Comparison of ENCODE assay signal across 13 cellular contexts in genomic region chr13:93224545-93224944, GRCh38. TPM values are rescaled to one million over a fixed set of nuclear protein-coding genes. Genes with fewer than 3 reads are reported as not detected.
DNase-seq lines count a peak whose midpoint lies in the region; ATAC-seq and TF ChIP-seq lines count a peak whose summit lies in the region.
"Had no signal": no experiment of that assay in that cellular context is flagged by ENCODE, and none has a peak within 500 bp of the region (broad histone marks: within the 10 kb centered on the region; RNA-seq: fewer than 3 reads in every experiment).

No MANE protein-coding gene starts in this region.

- no CpG with 5 or more reads among the region's 1 CpG for WGBS in H9 (ENCODE audit: extremely low coverage, insufficient read length, low lambda C conversion rate)
- WGBS in smooth muscle cell (ENCODE audit: low lambda C conversion rate) = 40% methylated on average over 1 of the region's 1 CpG

- H3K4me3 ChIP-seq in smooth muscle cell (no peak overlapping the region), MG63 (no peak overlapping the region)

- H3T11ph ChIP-seq in H9 (ENCODE audit: low read length) = no peak overlapping the region

- H3K27me3 ChIP-seq in H9 (ENCODE audit: insufficient read depth, low read length) = no peaks in the 10 kb centered on the region
- H3K27me3 ChIP-seq in smooth muscle cell (ENCODE audit: low read depth) = no peaks in the 10 kb centered on the region
- H3K27me3 ChIP-seq in MG63 = no peaks in the 10 kb centered on the region

- H3K56ac ChIP-seq in H9 (ENCODE audit: insufficient read length, low read depth, low read length) = no peak overlapping the region

- H4K8ac ChIP-seq in H9 (replicated peaks; ENCODE audit: insufficient read length, low read depth, low read length) = no peak overlapping the region

- peak overlapping the region in 1 of 2 experiments; percentile 35; a peak in 3 of 5 replicates for H3K4me3 Mint-ChIP-seq in H9
- H3K4me3 Mint-ChIP-seq in stimulated activated naive B cell treated with anti-CD40 and anti-IgM and Interleukin-4, amounts not matched to agents 10 μg/mL and 1 μg/mL and 100 μg/mL, for 72 hours = no peak overlapping the region

- TF ChIP-seq CTCF in H9 (conservative IDR thresholded peaks at IDR 0.05) = no peak
- no peak for TF ChIP-seq CTCF in smooth muscle cell (IDR thresholded peaks at IDR 0.05; ENCODE audit: borderline replicate concordance, insufficient read depth, poor library complexity, severe bottlenecking)

- H3K79me2 ChIP-seq in H9 (ENCODE audit: insufficient read depth, low read length) = no peaks in the 10 kb centered on the region; the same call in 1 of the 2 replicates
- H3K79me2 ChIP-seq in smooth muscle cell (ENCODE audit: low read depth) = peaks cover 11% of the 10 kb centered on the region

- no peak for ATAC-seq in GM19035 (IDR thresholded peaks at IDR 0.05; ENCODE audit: unreplicated experiment)
- no peak for ATAC-seq in stimulated activated naive B cell treated with anti-CD40 and anti-IgM and Interleukin-4, amounts not matched to agents 10 μg/mL and 1 μg/mL and 100 μg/mL, for 72 hours (replicated peaks)
- ATAC-seq: activated naive CD4-positive, alpha-beta T cell treated with anti-CD3 and anti-CD28 coated beads, Interleukin-2, amount 50 U/mL, for 72 hours; left cardiac atrium had no signal

- no peak overlapping the region for H2BK12ac ChIP-seq in H9 (ENCODE audit: insufficient read length, low read depth, low read length)

- peaks cover 0 to 2% of the 10 kb centered on the region in 2 experiments; a peak in 1 of 5 replicates for H3K9me3 Mint-ChIP-seq in H9
- H3K9me3 Mint-ChIP-seq in stimulated activated naive B cell treated with anti-CD40 and anti-IgM and Interleukin-4, amounts not matched to agents 10 μg/mL and 1 μg/mL and 100 μg/mL, for 72 hours = peaks cover 0 to 1% of the 10 kb centered on the region in 2 donors

- H3K27me3 Mint-ChIP-seq in H9 (ENCODE audit: low read depth) = peaks cover 1% of the 10 kb centered on the region
- H3K27me3 Mint-ChIP-seq in stimulated activated naive B cell treated with anti-CD40 and anti-IgM and Interleukin-4, amounts not matched to agents 10 μg/mL and 1 μg/mL and 100 μg/mL, for 72 hours = peaks cover 15 to 38% of the 10 kb centered on the region in 2 donors

- no peak overlapping the region for H2AK5ac ChIP-seq in H9 (ENCODE audit: insufficient read length, low read length)

- H3K9ac ChIP-seq in H9 (ENCODE audit: extremely low read depth, insufficient read length, low read length) = no peak overlapping the region
- H3K9ac ChIP-seq in smooth muscle cell (ENCODE audit: low read depth) = no peak overlapping the region

- peak overlapping the region; percentile 65 for H3K27ac ChIP-seq in H9 (ENCODE audit: insufficient read length, low read depth, low read length)
- H3K27ac ChIP-seq in smooth muscle cell (ENCODE audit: low read depth) = peak overlapping the region; percentile 63
- H3K27ac ChIP-seq: VCaP had no signal

- H3K4me2 ChIP-seq in H9 (ENCODE audit: insufficient read depth, insufficient read length, low read length) = peak overlapping the region; percentile 2
- peak overlapping the region; percentile 87 for H3K4me2 ChIP-seq in smooth muscle cell

- H3K4ac ChIP-seq in H9 (ENCODE audit: low read depth, low read length) = no peak overlapping the region

- H3K36me3 ChIP-seq in smooth muscle cell (ENCODE audit: low read depth) = no peaks in the 10 kb centered on the region
- H3K36me3 ChIP-seq in MG63 = no peaks in the 10 kb centered on the region

- peaks cover 17% of the 10 kb centered on the region for H3K23me2 ChIP-seq in H9 (ENCODE audit: insufficient read length, low read depth, low read length, poor library complexity, severe bottlenecking)

- H4K91ac ChIP-seq in H9 (ENCODE audit: insufficient read length, low read depth, low read length) = no peak overlapping the region

- H4K20me1 ChIP-seq in H9 (ENCODE audit: control insufficient read depth, insufficient read depth, insufficient read length) = no peaks in the 10 kb centered on the region
- no peaks in the 10 kb centered on the region for H4K20me1 ChIP-seq in smooth muscle cell (ENCODE audit: low read depth)

- peak; percentile 77 for DNase-seq in H9
- DNase-seq in amniotic epithelial cell (ENCODE audit: low read depth) = peak; percentile 73
- peak; percentile 46 for DNase-seq in iPS-NIHi11 (ENCODE audit: low spot score)
- DNase-seq in smooth muscle cell (lab: John Stamatoyannopoulos, UW; ENCODE audit: unreplicated experiment) = no peak
- no peak for DNase-seq in MG63
- DNase-seq in stimulated activated naive B cell treated with anti-CD40 and anti-IgM and Interleukin-4, amounts not matched to agents 10 μg/mL and 1 μg/mL and 100 μg/mL, for 72 hours = no peak
- DNase-seq: left cardiac atrium, NCI-H2029, small intestine, substantia nigra had no signal

- no peak overlapping the region for H3K14ac ChIP-seq in H9 (ENCODE audit: insufficient read depth, low read length)

- peaks cover 0 to 6% (median 0%) of the 10 kb centered on the region in 3 experiments; a peak in 3 of 7 replicates for H3K36me3 Mint-ChIP-seq in H9 (ENCODE audit: insufficient read depth in 1 of 3, low read depth in 3 of 3)
- H3K36me3 Mint-ChIP-seq in stimulated activated naive B cell treated with anti-CD40 and anti-IgM and Interleukin-4, amounts not matched to agents 10 μg/mL and 1 μg/mL and 100 μg/mL, for 72 hours = no peaks in the 10 kb centered on the region

- H2AFZ ChIP-seq in H9 (ENCODE audit: low read length) (no peak overlapping the region), smooth muscle cell (ENCODE audit: low read depth) (peak overlapping the region; percentile 43)

- no peak overlapping the region for H3K23ac ChIP-seq in H9 (ENCODE audit: insufficient read length, low read depth, low read length)

- no peak overlapping the region for H2BK5ac ChIP-seq in H9 (ENCODE audit: insufficient read length, low read length)

- no peak overlapping the region for H2BK20ac ChIP-seq in H9 (ENCODE audit: low read depth, low read length, poor library complexity, severe bottlenecking)

- no peak overlapping the region for H2BK120ac ChIP-seq in H9 (ENCODE audit: low read depth, low read length, poor library complexity, severe bottlenecking)

- no peaks in the 10 kb centered on the region for H3K79me1 ChIP-seq in H9 (ENCODE audit: insufficient read depth, low read depth, low read length, poor library complexity, severe bottlenecking)

- H4K5ac ChIP-seq in H9 (ENCODE audit: insufficient read length, low read depth, low read length) = no peak overlapping the region

- no peaks in the 10 kb centered on the region for H3F3A ChIP-seq in smooth muscle cell (ENCODE audit: low read depth)

- H2BK15ac ChIP-seq in H9 (ENCODE audit: low read depth, low read length) = no peak overlapping the region

- H3K18ac ChIP-seq in H9 (ENCODE audit: insufficient read length, low read depth, low read length) = no peak overlapping the region

- H3K4me1 ChIP-seq in H9 (ENCODE audit: insufficient read depth, low read length) (peaks cover 3% of the 10 kb centered on the region; the same call in 1 of the 2 replicates), smooth muscle cell (ENCODE audit: low read depth) (peaks cover 22% of the 10 kb centered on the region)

- peak overlapping the region; percentile 40 to 98 (median 41); a peak in 5 of 7 replicates for H3K27ac Mint-ChIP-seq in H9
- H3K27ac Mint-ChIP-seq in stimulated activated naive B cell treated with anti-CD40 and anti-IgM and Interleukin-4, amounts not matched to agents 10 μg/mL and 1 μg/mL and 100 μg/mL, for 72 hours = no peak overlapping the region

- peaks cover 63% of the 10 kb centered on the region in 2 experiments for H3K4me1 Mint-ChIP-seq in H9
- H3K4me1 Mint-ChIP-seq in stimulated activated naive B cell treated with anti-CD40 and anti-IgM and Interleukin-4, amounts not matched to agents 10 μg/mL and 1 μg/mL and 100 μg/mL, for 72 hours = peaks cover 0 to 5% of the 10 kb centered on the region in 2 donors

- H3K9me3 ChIP-seq in H9 (ENCODE audit: control insufficient read depth, low read depth, low read length) = no peaks in the 10 kb centered on the region
- H3K9me3 ChIP-seq in smooth muscle cell (replicated peaks; ENCODE audit: low read depth) = no peaks in the 10 kb centered on the region
- no peaks in the 10 kb centered on the region for H3K9me3 ChIP-seq in MG63

RNA-seq across cellular contexts. Expression of gene GPC6, which starts 2.1 kb away (rescaled TPM):
- 15.6 and 16.1 TPM in 2 replicates for total RNA-seq in H9 (2021)
- 68.5 and 85.4 TPM in 2 replicates for total RNA-seq in smooth muscle cell
- 18.2 and 19.7 TPM in 2 replicates for polyA plus RNA-seq in smooth muscle cell
- total RNA-seq in MG63 (2014; rRNA removed; shearing (Covaris generic); ENCODE audit: low replicate concordance) = 4.1 and 10.1 TPM in 2 replicates
- total RNA-seq: activated naive CD4-positive, alpha-beta T cell treated with anti-CD3 and anti-CD28 coated beads, Interleukin-2, amount 50 U/mL, for 72 hours had no signal

Comparison
In these comparisons a context has a peak if more than half of its experiments do, and no peak if none do; other contexts are left out.
1. DNase-seq: peak in H9 (single experiment), amniotic epithelial cell (single experiment) and iPS-NIHi11 (single experiment); none in smooth muscle cell (single experiment), MG63 (single experiment) and stimulated activated naive B cell treated with anti-CD40 and anti-IgM and Interleukin-4, amounts not matched to agents 10 μg/mL and 1 μg/mL and 100 μg/mL, for 72 hours (single experiment).